25 cellular contexts compared by ENCODE assay signal in genomic region chr18:24918257-24918656, GRCh38.
"Had no signal": no experiment of that assay in that cellular context is flagged by ENCODE, and none has a peak within 500 bp of the region (broad histone marks: within the 10 kb centered on the region; RNA-seq: fewer than 3 reads in every experiment).

No MANE protein-coding gene starts in this region.

- H3K27ac Mint-ChIP-seq: IgD-negative memory B cell had no signal

- FAIRE-seq: HTR-8/SVneo, K562, RCC 7860 had no signal

- H3K9me3 ChIP-seq: SJSA1 had no signal

- H3K27me3 ChIP-seq: SJSA1 had no signal

- H3K4me3 Mint-ChIP-seq: IgD-negative memory B cell had no signal

- H3K4me1 ChIP-seq: SJSA1 had no signal

- H3K27ac ChIP-seq: HL-60, KMS-11, SJSA1, SK-N-MC had no signal

- H3K36me3 ChIP-seq: SJSA1 had no signal

- DNase-seq: Kasumi-1, MM.1S, NCI-H1092 treated with DMSO at 0.1 percent for 48 hours, NCI-H1436, NCI-H187, NCI-H2029, NCI-H2081 treated with DMSO at 0.1 percent for 48 hours, NCI-H2171, NCI-H226, NCI-H446, NCI-H510A, NCI-H524 treated with DMSO at 0.1 percent for 48 hours, NCI-H69, NCI-H774, Right ventricle myocardium superior, RPMI8226, SIG-M5 had no signal

- H3K9me3 Mint-ChIP-seq: IgD-negative memory B cell had no signal

- H3K4me2 ChIP-seq: KMS-11 had no signal

- ATAC-seq: K562 had no signal

- H3K4me3 ChIP-seq: K562, SJSA1, SK-N-MC had no signal
